ENCODE assay signal across 1 cellular context in genomic region chr1:55060133-55060999, GRCh38.
TF ChIP-seq lines count a peak whose summit lies in the region.

No MANE protein-coding gene starts in this region.

TF ChIP-seq in GM23338, 12 proteins besides CTCF, POLR2A, EP300 and RAD21 (continued from another document):
- TF ChIP-seq ZNF462 (CRISPR knock-in tag; IDR thresholded peaks at IDR 0.05) (no peak), ZNF331 (CRISPR knock-in tag; IDR thresholded peaks at IDR 0.05; ENCODE audit: low read depth) (no peak)
